14 cellular contexts compared by ENCODE assay signal in genomic region chr1:226825037-226825745, GRCh38. TPM values are rescaled to one million over a fixed set of nuclear protein-coding genes. Genes with fewer than 3 reads are reported as not detected.
DNase-seq lines count a peak whose midpoint lies in the region; ATAC-seq and TF ChIP-seq lines count a peak whose summit lies in the region.
"Had no signal": no experiment of that assay in that cellular context is flagged by ENCODE, and none has a peak within 500 bp of the region (broad histone marks: within the 10 kb centered on the region; RNA-seq: fewer than 3 reads in every experiment).

No MANE protein-coding gene starts in this region.

- CTCF ChIA-PET in CD4-positive, alpha-beta T cell (lab: Charles Lee) = interaction anchor here (1.1 to 3.4 kb wide), 3 partner anchors 176 to 199 kb away, joined by 4 to 14 read pairs (median 8); no protein-coding TSS in a partner anchor

- no peaks in the 10 kb centered on the region for H3K36me3 ChIP-seq in Karpas-422 (ENCODE audit: insufficient read depth, low read length)
- no peaks in the 10 kb centered on the region for H3K36me3 ChIP-seq in ascending aorta

- no peaks in the 10 kb centered on the region for H3K9me3 ChIP-seq in CD4-positive, alpha-beta T cell (ENCODE audit: control insufficient read depth, low read length)
- H3K9me3 ChIP-seq in Karpas-422 (ENCODE audit: low read length) (no peaks in the 10 kb centered on the region), ascending aorta (no peaks in the 10 kb centered on the region)

- DNase-seq in CD4-positive, alpha-beta T cell = no peak
- DNase-seq in Karpas-422 = no peak
- DNase-seq in myocyte (ENCODE audit: low read depth) = peak; percentile 35
- no peak for DNase-seq in HuH-7.5 (ENCODE audit: low spot score)
- no peak for DNase-seq in ascending aorta (ENCODE audit: low spot score in 2 of 2)
- no peak for DNase-seq in type B pancreatic cell (ENCODE audit: extremely low spot score, unreplicated experiment)
- DNase-seq in coronary artery (ENCODE audit: low spot score) = no peak
- DNase-seq: activated gamma-delta T cell, left ventricle myocardium superior, NCI-H1436 treated with DMSO at 0.1 percent for 48 hours had no signal

- H3K27ac Mint-ChIP-seq in CD4-positive, alpha-beta T cell = peak overlapping the region; percentile 26
- H3K27ac Mint-ChIP-seq in type B pancreatic cell = no peak overlapping the region

- H3K4me2 ChIP-seq in Karpas-422 (ENCODE audit: low read depth, low read length, poor library complexity, severe bottlenecking) = peak overlapping the region; percentile 23
- H3K4me2 ChIP-seq: KMS-11 had no signal

- no peaks in the 10 kb centered on the region for H3K79me2 ChIP-seq in Karpas-422 (ENCODE audit: low read length)

- no peaks in the 10 kb centered on the region for H3K9me3 Mint-ChIP-seq in CD4-positive, alpha-beta T cell
- no peaks in the 10 kb centered on the region for H3K9me3 Mint-ChIP-seq in type B pancreatic cell

- no peak for ATAC-seq in CD4-positive, alpha-beta T cell (ENCODE audit: poor library complexity)
- ATAC-seq: left ventricle myocardium superior had no signal

- no peaks in the 10 kb centered on the region for H3K27me3 ChIP-seq in CD4-positive, alpha-beta T cell (ENCODE audit: control insufficient read depth, insufficient read depth, low read length)
- H3K27me3 ChIP-seq in Karpas-422 (ENCODE audit: low read length) (no peaks in the 10 kb centered on the region), ascending aorta (no peaks in the 10 kb centered on the region)

- POLR2A ChIA-PET in CD4-positive, alpha-beta T cell (lab: Charles Lee) = interaction anchor here (0.8 to 1.6 kb wide), 3 partner anchors 18 to 95 kb away, joined by 3 to 5 read pairs (median 4); partner anchors contain the start of gene ITPKB

- H3K36me3 Mint-ChIP-seq in CD4-positive, alpha-beta T cell (ENCODE audit: low read depth) = no peaks in the 10 kb centered on the region
- no peaks in the 10 kb centered on the region for H3K36me3 Mint-ChIP-seq in type B pancreatic cell

- intact Hi-C loops in CD4-positive, alpha-beta T cell (cut with DNase I, micrococcal nuclease) = loop anchor here (5.0 to 10.0 kb wide), 4 partner anchors 113 to 403 kb away; no protein-coding TSS in a partner anchor
- intact Hi-C loops in ascending aorta (cut with DNase I) = loop anchor here (5.0 kb wide), 1 partner anchor 278 kb away; the partner anchor contains the start of gene STUM

- H3K4me3 Mint-ChIP-seq in CD4-positive, alpha-beta T cell = no peak overlapping the region
- H3K4me3 Mint-ChIP-seq in type B pancreatic cell = no peak overlapping the region

- no peaks in the 10 kb centered on the region for H3K9me2 ChIP-seq in Karpas-422 (replicated peaks; ENCODE audit: insufficient read depth, low read length)

- no peak overlapping the region for H3K4me3 ChIP-seq in Karpas-422 (ENCODE audit: low read length)
- no peak overlapping the region for H3K4me3 ChIP-seq in ascending aorta
- no peak overlapping the region for H3K4me3 ChIP-seq in coronary artery

- peaks cover 54% of the 10 kb centered on the region for H3K4me1 ChIP-seq in Karpas-422 (ENCODE audit: low read length)
- H3K4me1 ChIP-seq in ascending aorta = peaks cover 3 to 8% of the 10 kb centered on the region in 2 donors

- no peaks in the 10 kb centered on the region for H3K27me3 Mint-ChIP-seq in CD4-positive, alpha-beta T cell
- peaks cover 13% of the 10 kb centered on the region for H3K27me3 Mint-ChIP-seq in type B pancreatic cell

- no peak overlapping the region for H3K27ac ChIP-seq in CD4-positive, alpha-beta T cell (ENCODE audit: low read depth, low read length)
- H3K27ac ChIP-seq in Karpas-422 (ENCODE audit: low read length) (no peak overlapping the region), angular gyrus (ENCODE audit: low read depth, low read length) (peak overlapping the region; percentile 54), ascending aorta (no peak overlapping the region), coronary artery (no peak overlapping the region)
- H3K27ac ChIP-seq: HL-60, KMS-11, RWPE1 had no signal

- H4K20me1 ChIP-seq in Karpas-422 (ENCODE audit: insufficient read depth, low read depth, low read length) = peaks cover 5% of the 10 kb centered on the region; the same call in 1 of the 2 replicates

- TF ChIP-seq CTCF in CD4-positive, alpha-beta T cell (IDR thresholded peaks at IDR 0.05) = no peak
- no peak for TF ChIP-seq CTCF in ascending aorta (IDR thresholded peaks at IDR 0.05)
- TF ChIP-seq CTCF in type B pancreatic cell (conservative IDR thresholded peaks at IDR 0.05) = no peak
- TF ChIP-seq CTCF in coronary artery (IDR thresholded peaks at IDR 0.05) = no peak

- no peak overlapping the region for H2AFZ ChIP-seq in Karpas-422 (ENCODE audit: low read length)

- no peak overlapping the region for H3K9ac ChIP-seq in Karpas-422 (ENCODE audit: low read length)
- H3K9ac ChIP-seq: KMS-11 had no signal

- peaks cover 43% of the 10 kb centered on the region for H3K4me1 Mint-ChIP-seq in CD4-positive, alpha-beta T cell (ENCODE audit: low read depth)
- peaks cover 24% of the 10 kb centered on the region for H3K4me1 Mint-ChIP-seq in type B pancreatic cell (ENCODE audit: unreplicated experiment)

RNA-seq across cellular contexts. Expression of gene PSEN2, which starts 45.2 kb away (rescaled TPM):
- total RNA-seq in CD4-positive, alpha-beta T cell = 1 to 10 TPM in 1 of 2 experiments, under 1 TPM in 1; 0.81 to 1.2 TPM
- total RNA-seq in Karpas-422 (2014; rRNA removed; shearing (Covaris generic); ENCODE audit: low replicate concordance) = not detected in 2 replicates
- total RNA-seq in myocyte = 266 and 305 TPM in 2 replicates
- polyA plus RNA-seq in myocyte (2012) = 58.6 TPM
- 26.5 TPM for total RNA-seq in ascending aorta
- total RNA-seq in type B pancreatic cell (ENCODE audit: low replicate concordance) = 10.5 and 22.6 TPM in 2 replicates
